In genomic region chr14:20609215-20610001, GRCh38 we compare ENCODE assay signal across 8 cellular contexts. TPM values are rescaled to one million over a fixed set of nuclear protein-coding genes. Genes with fewer than 3 reads are reported as not detected.
DNase-seq lines count a peak whose midpoint lies in the region; ATAC-seq and TF ChIP-seq lines count a peak whose summit lies in the region.

No MANE protein-coding gene starts in this region.

- peak; percentile 27 for ATAC-seq in activated CD8-positive, alpha-beta T cell treated with anti-CD3 and anti-CD28 coated beads, Interleukin-2, amount 10 ng/mL, durations not matched to agents 7 days and 5 days
- peak; percentile 33 to 34 for ATAC-seq in stimulated activated naive B cell treated with anti-CD40 and anti-IgM and Interleukin-4, amounts not matched to agents 10 μg/mL and 1 μg/mL and 100 μg/mL, for 72 hours (replicated peaks)
- no peak for ATAC-seq in GM18519 (IDR thresholded peaks at IDR 0.05; ENCODE audit: low FRiP score, unreplicated experiment)

- TF ChIP-seq CTCF in mesothelial cell of epicardium (IDR thresholded peaks at IDR 0.05; ENCODE audit: unreplicated experiment) = peak; percentile 97

- DNase-seq in G401 (ENCODE audit: low spot score) = peak; percentile 89
- DNase-seq in HT1080 (ENCODE audit: low read depth) = peak; percentile 88
- peak; percentile 86 for DNase-seq in NCI-H82 (lab: John Stamatoyannopoulos, UW)
- peak; percentile 76 for DNase-seq in activated CD8-positive, alpha-beta T cell treated with anti-CD3 and anti-CD28 coated beads, Interleukin-2, amount 10 ng/mL, durations not matched to agents 7 days and 5 days
- peak; percentile 67 for DNase-seq in epidermal melanocyte (ENCODE audit: insufficient read length, low spot score)
- peak in 1 of 2 experiments; percentile 77 for DNase-seq in mesothelial cell of epicardium (ENCODE audit: low spot score in 2 of 2, unreplicated experiment in 2 of 2)
- DNase-seq in stimulated activated naive B cell treated with anti-CD40 and anti-IgM and Interleukin-4, amounts not matched to agents 10 μg/mL and 1 μg/mL and 100 μg/mL, for 72 hours = peak; percentile 67

- peaks cover 4% of the 10 kb centered on the region for H3K4me1 Mint-ChIP-seq in activated CD8-positive, alpha-beta T cell treated with anti-CD3 and anti-CD28 coated beads, Interleukin-2, amount 10 ng/mL, durations not matched to agents 7 days and 5 days (ENCODE audit: low read depth)
- H3K4me1 Mint-ChIP-seq in mesothelial cell of epicardium = peaks cover under 1% of the 10 kb centered on the region
- peaks cover 2 to 5% of the 10 kb centered on the region in 2 donors for H3K4me1 Mint-ChIP-seq in stimulated activated naive B cell treated with anti-CD40 and anti-IgM and Interleukin-4, amounts not matched to agents 10 μg/mL and 1 μg/mL and 100 μg/mL, for 72 hours

- H3K27ac Mint-ChIP-seq in activated CD8-positive, alpha-beta T cell treated with anti-CD3 and anti-CD28 coated beads, Interleukin-2, amount 10 ng/mL, durations not matched to agents 7 days and 5 days = no peak overlapping the region
- no peak overlapping the region for H3K27ac Mint-ChIP-seq in mesothelial cell of epicardium
- H3K27ac Mint-ChIP-seq in stimulated activated naive B cell treated with anti-CD40 and anti-IgM and Interleukin-4, amounts not matched to agents 10 μg/mL and 1 μg/mL and 100 μg/mL, for 72 hours = no peak overlapping the region

- H3K9me3 Mint-ChIP-seq in activated CD8-positive, alpha-beta T cell treated with anti-CD3 and anti-CD28 coated beads, Interleukin-2, amount 10 ng/mL, durations not matched to agents 7 days and 5 days (ENCODE audit: insufficient read depth) = no peaks in the 10 kb centered on the region
- no peaks in the 10 kb centered on the region for H3K9me3 Mint-ChIP-seq in mesothelial cell of epicardium
- no peaks in the 10 kb centered on the region for H3K9me3 Mint-ChIP-seq in stimulated activated naive B cell treated with anti-CD40 and anti-IgM and Interleukin-4, amounts not matched to agents 10 μg/mL and 1 μg/mL and 100 μg/mL, for 72 hours

- POLR2A ChIA-PET in activated CD8-positive, alpha-beta T cell treated with anti-CD3 and anti-CD28 coated beads, Interleukin-2, amount 10 ng/mL, durations not matched to agents 7 days and 5 days (lab: Charles Lee) = interaction anchor here (1.1 to 1.5 kb wide), 2 partner anchors 72 to 267 kb away, joined by 3 to 5 read pairs; no protein-coding TSS in a partner anchor

- no peaks in the 10 kb centered on the region for H3K27me3 Mint-ChIP-seq in activated CD8-positive, alpha-beta T cell treated with anti-CD3 and anti-CD28 coated beads, Interleukin-2, amount 10 ng/mL, durations not matched to agents 7 days and 5 days (ENCODE audit: low read depth)
- H3K27me3 Mint-ChIP-seq in mesothelial cell of epicardium (ENCODE audit: low read depth) = no peaks in the 10 kb centered on the region
- H3K27me3 Mint-ChIP-seq in stimulated activated naive B cell treated with anti-CD40 and anti-IgM and Interleukin-4, amounts not matched to agents 10 μg/mL and 1 μg/mL and 100 μg/mL, for 72 hours = no peaks in the 10 kb centered on the region

- no peak overlapping the region for H3K4me3 Mint-ChIP-seq in activated CD8-positive, alpha-beta T cell treated with anti-CD3 and anti-CD28 coated beads, Interleukin-2, amount 10 ng/mL, durations not matched to agents 7 days and 5 days
- no peak overlapping the region for H3K4me3 Mint-ChIP-seq in mesothelial cell of epicardium
- H3K4me3 Mint-ChIP-seq in stimulated activated naive B cell treated with anti-CD40 and anti-IgM and Interleukin-4, amounts not matched to agents 10 μg/mL and 1 μg/mL and 100 μg/mL, for 72 hours = no peak overlapping the region

- in situ Hi-C loops in G401 (cut with HindIII; ENCODE audit: low sequenced_read_pairs) = no loop called here

- CTCF ChIA-PET in activated CD8-positive, alpha-beta T cell treated with anti-CD3 and anti-CD28 coated beads, Interleukin-2, amount 10 ng/mL, durations not matched to agents 7 days and 5 days (lab: Charles Lee) = interaction anchor here (0.6 to 5.8 kb wide), 43 partner anchors 9 to 495 kb away, joined by 3 to 151 read pairs (median 4); partner anchors contain the start of genes APEX1, CCNB1IP1, OSGEP and PARP2

- no peaks in the 10 kb centered on the region for H3K36me3 Mint-ChIP-seq in activated CD8-positive, alpha-beta T cell treated with anti-CD3 and anti-CD28 coated beads, Interleukin-2, amount 10 ng/mL, durations not matched to agents 7 days and 5 days (ENCODE audit: low read depth)
- no peaks in the 10 kb centered on the region for H3K36me3 Mint-ChIP-seq in mesothelial cell of epicardium
- H3K36me3 Mint-ChIP-seq in stimulated activated naive B cell treated with anti-CD40 and anti-IgM and Interleukin-4, amounts not matched to agents 10 μg/mL and 1 μg/mL and 100 μg/mL, for 72 hours = no peaks in the 10 kb centered on the region

RNA-seq across cellular contexts. Expression of gene RNASE12, which starts 18.2 kb away (rescaled TPM):
- not detected in 2 replicates for total RNA-seq in G401 (2014; rRNA removed; shearing (Covaris generic))
- not detected in 2 replicates for total RNA-seq in HT1080 (2014; rRNA removed; shearing (Covaris generic))
- polyA plus RNA-seq in HT1080 (2015; cell fraction: cytosol; rRNA removed) = not detected in 2 replicates
- polyA plus RNA-seq in HT1080 (2015; cell fraction: nucleus; rRNA removed) = not detected in 2 replicates
- total RNA-seq in activated CD8-positive, alpha-beta T cell treated with anti-CD3 and anti-CD28 coated beads, Interleukin-2, amount 10 ng/mL, durations not matched to agents 7 days and 5 days = not detected
- total RNA-seq in mesothelial cell of epicardium = not detected in 3 replicates

RNA-seq across cellular contexts. Expression of gene RNASE11, which starts 21.6 kb away (rescaled TPM):
- total RNA-seq in G401 (2014; rRNA removed; shearing (Covaris generic)) = not detected in 2 replicates
- not detected in 2 replicates for total RNA-seq in HT1080 (2014; rRNA removed; shearing (Covaris generic))
- not detected in 2 replicates for polyA plus RNA-seq in HT1080 (2015; cell fraction: cytosol; rRNA removed)
- not detected in 2 replicates for polyA plus RNA-seq in HT1080 (2015; cell fraction: nucleus; rRNA removed)
- total RNA-seq in activated CD8-positive, alpha-beta T cell treated with anti-CD3 and anti-CD28 coated beads, Interleukin-2, amount 10 ng/mL, durations not matched to agents 7 days and 5 days = not detected
- not detected in 3 replicates for total RNA-seq in mesothelial cell of epicardium

RNA-seq across cellular contexts. Expression of gene OR6S1, which starts 32.1 kb away (rescaled TPM):
- total RNA-seq in G401 (2014; rRNA removed; shearing (Covaris generic)) = not detected in 2 replicates
- not detected in 2 replicates for total RNA-seq in HT1080 (2014; rRNA removed; shearing (Covaris generic))
- not detected in 2 replicates for polyA plus RNA-seq in HT1080 (2015; cell fraction: cytosol; rRNA removed)
- polyA plus RNA-seq in HT1080 (2015; cell fraction: nucleus; rRNA removed) = not detected in 2 replicates
- not detected for total RNA-seq in activated CD8-positive, alpha-beta T cell treated with anti-CD3 and anti-CD28 coated beads, Interleukin-2, amount 10 ng/mL, durations not matched to agents 7 days and 5 days
- not detected in 3 replicates for total RNA-seq in mesothelial cell of epicardium

RNA-seq across cellular contexts. Expression of gene RNASE9, which starts 48.6 kb away (rescaled TPM):
- total RNA-seq in G401 (2014; rRNA removed; shearing (Covaris generic)) = not detected in 2 replicates
- not detected in 2 replicates for total RNA-seq in HT1080 (2014; rRNA removed; shearing (Covaris generic))
- not detected in 2 replicates for polyA plus RNA-seq in HT1080 (2015; cell fraction: cytosol; rRNA removed)
- polyA plus RNA-seq in HT1080 (2015; cell fraction: nucleus; rRNA removed) = not detected in 2 replicates
- not detected for total RNA-seq in activated CD8-positive, alpha-beta T cell treated with anti-CD3 and anti-CD28 coated beads, Interleukin-2, amount 10 ng/mL, durations not matched to agents 7 days and 5 days
- not detected in 3 replicates for total RNA-seq in mesothelial cell of epicardium
